ENCODE assay signal across 8 cellular contexts in genomic region chr1:227234998-227235405, GRCh38.
DNase-seq lines count a peak whose midpoint lies in the region; ATAC-seq, FAIRE-seq and TF ChIP-seq lines count a peak whose summit lies in the region.

No MANE protein-coding gene starts in this region.

- TF ChIP-seq CTCF in HEK293 (tag by site-specific recombination; IDR thresholded peaks at IDR 0.05) (peak; percentile 24; the same call in 1 of the 2 replicates), Panc1 (IDR thresholded peaks at IDR 0.05) (peak; percentile 76), endothelial cell of umbilical vein (IDR thresholded peaks at IDR 0.05; ENCODE audit: extremely low read depth in 1 of 2, insufficient read depth in 1 of 2, low read depth in 1 of 2, low read length in 2 of 2) (peak; percentile 55 to 60), mucosa of descending colon (IDR thresholded peaks at IDR 0.05) (no peak), coronary artery (IDR thresholded peaks at IDR 0.05) (no peak)

- dilution Hi-C loops in endothelial cell of umbilical vein (cut with MboI; ENCODE audit: extremely low pct_ligation_motif_present, low sequenced_read_pairs), result no loop called here

- peaks cover 7% of the 10 kb centered on the region for H4K20me1 ChIP-seq in endothelial cell of umbilical vein (replicated peaks; ENCODE audit: control insufficient read depth, extremely low read depth, insufficient read depth, low read length)

- intact Hi-C loops in Panc1 (cut with micrococcal nuclease; ENCODE audit: unreplicated experiment), result loop anchor here (1.0 to 5.0 kb wide), 2 partner anchors 82 to 202 kb away; partner anchors contain the start of gene CDC42BPA
- intact Hi-C loops in endothelial cell of umbilical vein (cut with micrococcal nuclease), result loop anchor here (1.0 to 5.0 kb wide), 5 partner anchors 62 to 202 kb away; no protein-coding TSS in a partner anchor
- intact Hi-C loops in mucosa of descending colon (cut with DNase I, micrococcal nuclease), result no loop called here

- ATAC-seq in Panc1 (peak; percentile 84), mucosa of descending colon (peak; percentile 75), GM19452 (IDR thresholded peaks at IDR 0.05; ENCODE audit: unreplicated experiment) (no peak)

- peak; percentile 86 for DNase-seq in DMS53 (lab: John Stamatoyannopoulos, UW)
- peak; percentile 12 for DNase-seq in Panc1 (ENCODE audit: low read depth, low spot score)
- peak; percentile 79 for DNase-seq in endothelial cell of umbilical vein (ENCODE audit: low read depth, low spot score)
- peak in 1 of 3 donors; percentile 65 for DNase-seq in mucosa of descending colon
- DNase-seq in effector memory CD4-positive, alpha-beta T cell, result no peak
- no peak for DNase-seq in coronary artery (ENCODE audit: low spot score)

- no peak overlapping the region for H2AFZ ChIP-seq in endothelial cell of umbilical vein (ENCODE audit: low read depth, low read length)

- H3K36me3 ChIP-seq in HEK293 (ENCODE audit: control insufficient read depth in 2 of 2, insufficient read depth in 1 of 2, low read length in 2 of 2) (no peaks in the 10 kb centered on the region), Panc1 (ENCODE audit: control insufficient read depth, insufficient read depth, low read length) (no peaks in the 10 kb centered on the region), endothelial cell of umbilical vein (ENCODE audit: control insufficient read depth in 2 of 2, extremely low read depth in 1 of 2, insufficient read depth in 2 of 2, low read length in 2 of 2) (no peaks in the 10 kb centered on the region), mucosa of descending colon (ENCODE audit: low read depth) (no peaks in the 10 kb centered on the region)
- no peaks in the 10 kb centered on the region for H3K36me3 ChIP-seq in effector memory CD4-positive, alpha-beta T cell (ENCODE audit: control insufficient read depth, insufficient read depth, low read length)

- no peak overlapping the region for H3K9ac ChIP-seq in endothelial cell of umbilical vein (replicated peaks; ENCODE audit: extremely low read depth, insufficient read depth, low read length)

- in situ Hi-C loops in Panc1 (cut with HindIII; ENCODE audit: low pct_unique_long_range_greater_than_20kb, low sequenced_read_pairs), result no loop called here

- POLR2A ChIA-PET in HEK293 (lab: Yijun Ruan, JAX), result no interaction called here
- POLR2A ChIA-PET in Panc1 (lab: Charles Lee), result no interaction called here
- POLR2A ChIA-PET in endothelial cell of umbilical vein (lab: Charles Lee), result no interaction called here

- no peak overlapping the region for H3K4me2 ChIP-seq in endothelial cell of umbilical vein (ENCODE audit: insufficient read depth, low read length)

- peak; percentile 63 for FAIRE-seq in endothelial cell of umbilical vein (lab: Jason Lieb, UNC)

- CTCF ChIA-PET in HEK293 (lab: Yijun Ruan, JAX) (interaction anchor here (0.8 to 1.8 kb wide), 16 partner anchors 9 to 688 kb away, joined by 3 to 7 read pairs (median 4); no protein-coding TSS in a partner anchor), Panc1 (lab: Charles Lee) (interaction anchor here (0.6 kb wide), 1 partner anchor 192 kb away, joined by 3 read pairs; no protein-coding TSS in a partner anchor), endothelial cell of umbilical vein (lab: Charles Lee) (interaction anchor here (0.9 to 1.4 kb wide), 5 partner anchors 84 to 202 kb away, joined by 3 to 5 read pairs (median 4); no protein-coding TSS in a partner anchor)

- no peaks in the 10 kb centered on the region for H3K4me1 ChIP-seq in HEK293 (ENCODE audit: control insufficient read depth, insufficient read depth, low read length)
- no peaks in the 10 kb centered on the region for H3K4me1 ChIP-seq in Panc1 (ENCODE audit: control insufficient read depth, insufficient read depth, low read length)
- H3K4me1 ChIP-seq in endothelial cell of umbilical vein (ENCODE audit: control insufficient read depth, extremely low read depth, insufficient read depth, low read length), result peaks cover 11% of the 10 kb centered on the region
- H3K4me1 ChIP-seq in mucosa of descending colon (ENCODE audit: low read depth), result no peaks in the 10 kb centered on the region
- no peaks in the 10 kb centered on the region for H3K4me1 ChIP-seq in effector memory CD4-positive, alpha-beta T cell (ENCODE audit: control insufficient read depth, insufficient read depth, low read length, poor library complexity, severe bottlenecking)

- peaks cover 3% of the 10 kb centered on the region for H3K9me1 ChIP-seq in endothelial cell of umbilical vein (replicated peaks; ENCODE audit: control insufficient read depth, extremely low read depth, insufficient read depth, low read length)

- H3K27ac ChIP-seq in HEK293 (ENCODE audit: extremely low read depth, low read depth, low read length) (no peak overlapping the region), Panc1 (ENCODE audit: low read length) (no peak overlapping the region), endothelial cell of umbilical vein (ENCODE audit: insufficient read depth, low read depth, low read length) (no peak overlapping the region), coronary artery (no peak overlapping the region)
- H3K27ac ChIP-seq in effector memory CD4-positive, alpha-beta T cell (ENCODE audit: insufficient read depth, low read length, poor library complexity, severe bottlenecking), result no peak overlapping the region

- no peaks in the 10 kb centered on the region for H3K27me3 ChIP-seq in Panc1 (ENCODE audit: control insufficient read depth, insufficient read depth, low read length)
- no peaks in the 10 kb centered on the region for H3K27me3 ChIP-seq in endothelial cell of umbilical vein (ENCODE audit: control insufficient read depth in 2 of 2, insufficient read depth in 2 of 2, low read length in 2 of 2)
- no peaks in the 10 kb centered on the region for H3K27me3 ChIP-seq in effector memory CD4-positive, alpha-beta T cell (replicated peaks; ENCODE audit: control insufficient read depth, insufficient read depth, low read length, poor library complexity, severe bottlenecking)

- H3K4me3 ChIP-seq in HEK293 (ENCODE audit: low read depth, low read length) (no peak overlapping the region), Panc1 (ENCODE audit: low read depth in 2 of 2, low read length in 2 of 2) (no peak overlapping the region), endothelial cell of umbilical vein (replicated peaks in 1 of 3; ENCODE audit: insufficient read depth in 1 of 3, low read depth in 1 of 3, low read length in 3 of 3) (no peak overlapping the region), mucosa of descending colon (no peak overlapping the region), coronary artery (no peak overlapping the region)
- H3K4me3 ChIP-seq in effector memory CD4-positive, alpha-beta T cell (ENCODE audit: insufficient read depth, low read depth, low read length, poor library complexity, severe bottlenecking), result no peak overlapping the region

- peaks cover 67% of the 10 kb centered on the region for H3K79me2 ChIP-seq in endothelial cell of umbilical vein (ENCODE audit: control insufficient read depth, insufficient read depth, low read length)

- H3K9me3 ChIP-seq in HEK293 (ENCODE audit: control insufficient read depth, insufficient read depth, low read depth, low read length) (no peaks in the 10 kb centered on the region), Panc1 (ENCODE audit: control insufficient read depth, insufficient read depth, low read depth, low read length) (no peaks in the 10 kb centered on the region), endothelial cell of umbilical vein (replicated peaks; ENCODE audit: control insufficient read depth, insufficient read depth, low read length) (no peaks in the 10 kb centered on the region), mucosa of descending colon (no peaks in the 10 kb centered on the region)
- no peaks in the 10 kb centered on the region for H3K9me3 ChIP-seq in effector memory CD4-positive, alpha-beta T cell (ENCODE audit: control insufficient read depth, low read length)

- BruUV-seq in Panc1 (replicated peaks; lab: Mats Ljungman, UMichigan) (no TSS peak), endothelial cell of umbilical vein (replicated peaks; lab: Mats Ljungman, UMichigan) (no TSS peak)

- no peak for TF ChIP-seq POLR2A in endothelial cell of umbilical vein (IDR thresholded peaks at IDR 0.05; ENCODE audit: low read depth, low read length)

TF ChIP-seq in HEK293, 187 proteins besides CTCF, POLR2A, EP300 and RAD21 (continues in another document):
- TF ChIP-seq SP2 (tag by site-specific recombination; IDR thresholded peaks at IDR 0.05) (no peak), ZNF701 (tag by site-specific recombination; IDR thresholded peaks at IDR 0.05) (no peak), ZNF660 (tag by site-specific recombination; IDR thresholded peaks at IDR 0.05) (0 out of 2 replicates have a peak, but pooled peaks have one; percentile 51), ZBTB17 (tag by site-specific recombination; IDR thresholded peaks at IDR 0.05) (peak; percentile 58; the same call in 1 of the 2 replicates), ZNF560 (tag by site-specific recombination; IDR thresholded peaks at IDR 0.05; ENCODE audit: borderline replicate concordance) (no peak), ZNF23 (tag by site-specific recombination; IDR thresholded peaks at IDR 0.05; ENCODE audit: borderline replicate concordance) (no peak)

TF ChIP-seq in endothelial cell of umbilical vein, 7 proteins besides CTCF, POLR2A, EP300 and RAD21:
- TF ChIP-seq MYC (IDR thresholded peaks at IDR 0.05; ENCODE audit: low read depth, low read length) (no peak), FOS (IDR thresholded peaks at IDR 0.05; ENCODE audit: borderline replicate concordance, insufficient read depth, low read length) (no peak), GATA2 (IDR thresholded peaks at IDR 0.05; ENCODE audit: insufficient read depth, insufficient read length, low read depth, low read length) (no peak), MAX (IDR thresholded peaks at IDR 0.05; ENCODE audit: insufficient read depth, insufficient read length) (no peak), POLR2AphosphoS5 (IDR thresholded peaks at IDR 0.05; ENCODE audit: insufficient read depth, low read depth, low read length) (no peak), EZH2 (IDR thresholded peaks at IDR 0.05; ENCODE audit: borderline replicate concordance, low read depth, low read length, severe bottlenecking) (no peak), JUN (IDR thresholded peaks at IDR 0.05; ENCODE audit: borderline replicate concordance, insufficient read depth, insufficient read length, low read depth) (no peak)

Comparison
In these comparisons a context has a peak if more than half of its experiments do, and no peak if none do; other contexts are left out.
1. DNase-seq: peak in DMS53 (single experiment), Panc1 (single experiment) and endothelial cell of umbilical vein (single experiment); none in effector memory CD4-positive, alpha-beta T cell (0 of 3) and coronary artery (single experiment).
2. CTCF ChIP-seq: peak in HEK293 (single experiment), Panc1 (single experiment) and endothelial cell of umbilical vein (2 of 2); none in mucosa of descending colon (single experiment) and coronary artery (single experiment).
3. intact Hi-C loops: an anchor here in Panc1 (1.0 to 5.0 kb wide) and endothelial cell of umbilical vein (1.0 to 5.0 kb wide); none called in mucosa of descending colon.